ENCODE assay signal across 17 cellular contexts in the genomic region with DNA sequence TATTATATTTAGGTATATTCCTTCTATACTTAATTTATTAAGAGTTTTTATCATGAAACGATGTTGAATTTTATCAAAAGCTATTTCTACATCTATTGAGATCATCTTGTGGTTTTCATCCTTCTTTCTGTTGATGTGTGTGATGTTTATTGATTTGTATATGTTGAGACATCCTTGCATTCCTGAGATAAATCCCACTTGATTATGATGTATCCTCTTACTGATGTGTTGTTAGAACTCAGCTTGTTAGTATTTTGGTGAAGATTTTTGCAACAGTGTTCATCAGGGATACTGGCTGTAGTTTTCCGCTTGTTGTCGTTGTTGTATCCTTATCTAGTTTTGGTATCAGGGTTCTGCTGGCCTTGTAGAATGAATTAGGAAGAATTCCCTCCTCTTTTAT.
DNase-seq lines count a peak whose midpoint lies in the region; ATAC-seq, FAIRE-seq and TF ChIP-seq lines count a peak whose summit lies in the region.
"Had no signal": no experiment of that assay in that cellular context is flagged by ENCODE, and none has a peak within 500 bp of the region (broad histone marks: within the 10 kb centered on the region; RNA-seq: fewer than 3 reads in every experiment).

No MANE protein-coding gene starts in this region.

- peak; percentile 45 for FAIRE-seq in GM19239 (lab: Jason Lieb, UNC)
- FAIRE-seq: GM12891 had no signal

- ATAC-seq in IMR-90 (ENCODE audit: low read depth) = no peak
- ATAC-seq: GM23338 had no signal

- no peak overlapping the region for H2BK20ac ChIP-seq in IMR-90 (ENCODE audit: low read depth, low read length)

- H3K9ac ChIP-seq in IMR-90 (ENCODE audit: low read depth, low read length) = no peak overlapping the region
- H3K9ac ChIP-seq: BLaER1 had no signal

- no TSS peak for BruUV-seq in IMR-90 (replicated peaks; lab: Mats Ljungman, UMichigan)

- no peak overlapping the region for H3K14ac ChIP-seq in IMR-90 (replicated peaks; ENCODE audit: low read depth, low read length)

- no peak overlapping the region for H2AK9ac ChIP-seq in IMR-90 (replicated peaks; ENCODE audit: low read depth, low read length, poor library complexity)

- peak overlapping the region; percentile 31 for H3K27ac Mint-ChIP-seq in progenitor cell of endocrine pancreas
- H3K27ac Mint-ChIP-seq: CD14-positive monocyte; CD4-positive, alpha-beta memory T cell; GM23338 had no signal

- no peak overlapping the region for H4K91ac ChIP-seq in IMR-90 (ENCODE audit: insufficient read depth, low read depth, low read length)

- H3K4me1 Mint-ChIP-seq in progenitor cell of endocrine pancreas (ENCODE audit: low read depth) = no peaks in the 10 kb centered on the region
- H3K4me1 Mint-ChIP-seq: CD14-positive monocyte, GM23338 had no signal

- no peak for TF ChIP-seq RAD21 in IMR-90 (IDR thresholded peaks at IDR 0.05; ENCODE audit: low read length)

- no peak overlapping the region for H3K27ac ChIP-seq in IMR-90 (ENCODE audit: insufficient read depth, low read length)
- H3K27ac ChIP-seq: BLaER1 had no signal

- POLR2A ChIA-PET in IMR-90 (lab: Charles Lee; ENCODE audit: unreplicated experiment) = no interaction called here

- H3K23ac ChIP-seq in IMR-90 (ENCODE audit: low read depth, low read length) = no peak overlapping the region

- no peak overlapping the region for H3K4me3 ChIP-seq in IMR-90 (ENCODE audit: insufficient read depth, low read depth, low read length)
- H3K4me3 ChIP-seq in choroid plexus epithelial cell (ENCODE audit: low read depth, low read length) = no peak overlapping the region
- H3K4me3 ChIP-seq: BLaER1, GM23338 had no signal

- TF ChIP-seq CTCF in IMR-90 (conservative IDR thresholded peaks at IDR 0.05; ENCODE audit: low read depth, low read length) = no peak
- no peak for TF ChIP-seq CTCF in choroid plexus epithelial cell (conservative IDR thresholded peaks at IDR 0.05; ENCODE audit: low read depth, low read length)
- TF ChIP-seq CTCF in progenitor cell of endocrine pancreas (IDR thresholded peaks at IDR 0.05; ENCODE audit: unreplicated experiment) = no peak

- H2AFZ ChIP-seq in IMR-90 (replicated peaks; ENCODE audit: low read length, poor library complexity) = no peak overlapping the region
- H2AFZ ChIP-seq: GM23338 had no signal

- peaks cover 31% of the 10 kb centered on the region for H3K36me3 Mint-ChIP-seq in progenitor cell of endocrine pancreas (ENCODE audit: insufficient read depth)

- no CpG with 5 or more reads among the region's 3 CpGs for WGBS in IMR-90 (ENCODE audit: extremely low coverage in 2 of 2, insufficient read length in 1 of 2), 2 experiments

- no peaks in the 10 kb centered on the region for H4K20me1 ChIP-seq in IMR-90 (ENCODE audit: insufficient read depth, low read length)
- H4K20me1 ChIP-seq: BLaER1 had no signal

- no peaks in the 10 kb centered on the region for H3K36me3 ChIP-seq in IMR-90 (ENCODE audit: control insufficient read depth, insufficient read depth, low read length)

- H3K4me2 ChIP-seq in IMR-90 (ENCODE audit: low read depth, low read length) = no peak overlapping the region
- H3K4me2 ChIP-seq: BLaER1, GM23338 had no signal

- H3K18ac ChIP-seq in IMR-90 (ENCODE audit: low read depth, low read length) = no peak overlapping the region

- no peak overlapping the region for H3K56ac ChIP-seq in IMR-90 (ENCODE audit: extremely low read depth, insufficient read depth, low read length)

- H3K4ac ChIP-seq in IMR-90 (ENCODE audit: low read depth, low read length) = no peak overlapping the region

- H3K27me3 ChIP-seq in IMR-90 (ENCODE audit: control insufficient read depth, insufficient read depth, low read length) = no peaks in the 10 kb centered on the region
- H3K27me3 ChIP-seq: BLaER1 had no signal

- peaks cover 4% of the 10 kb centered on the region; the same call in 1 of the 2 replicates for H3K9me3 ChIP-seq in IMR-90 (ENCODE audit: control insufficient read depth, insufficient read depth, low read length)

- H2BK15ac ChIP-seq in IMR-90 (ENCODE audit: low read depth, low read length) = no peak overlapping the region

- no peak overlapping the region for H2BK120ac ChIP-seq in IMR-90 (ENCODE audit: low read depth, low read length)

- in situ Hi-C loops in IMR-90 (cut with MboI; ENCODE audit: low sequenced_read_pairs) = no loop called here

- no peak overlapping the region for H2AK5ac ChIP-seq in IMR-90 (ENCODE audit: low read depth, low read length)

- H3K4me1 ChIP-seq in IMR-90 (ENCODE audit: control insufficient read depth, insufficient read depth, low read length) = no peaks in the 10 kb centered on the region
- H3K4me1 ChIP-seq: BLaER1 had no signal

- H4K5ac ChIP-seq in IMR-90 (ENCODE audit: low read depth, low read length) = no peak overlapping the region

- H4K8ac ChIP-seq in IMR-90 (ENCODE audit: low read depth in 2 of 2, low read length in 2 of 2) = no peak overlapping the region

- no peak overlapping the region for H2BK5ac ChIP-seq in IMR-90 (ENCODE audit: low read depth, low read length, poor library complexity, severe bottlenecking)

- no peaks in the 10 kb centered on the region; the same call in 1 of the 2 replicates for H3K9me1 ChIP-seq in IMR-90 (ENCODE audit: insufficient read depth, low read length)

- no peaks in the 10 kb centered on the region for H3K27me3 Mint-ChIP-seq in progenitor cell of endocrine pancreas
- H3K27me3 Mint-ChIP-seq: CD4-positive, alpha-beta memory T cell had no signal

- CTCF ChIA-PET in IMR-90 (lab: Yijun Ruan, JAX) = interaction anchor here (0.6 kb wide), 1 partner anchor 9 kb away, joined by 3 read pairs; no protein-coding TSS in a partner anchor

- no peak overlapping the region for H3K4me3 Mint-ChIP-seq in progenitor cell of endocrine pancreas (ENCODE audit: low read depth)
- H3K4me3 Mint-ChIP-seq: CD14-positive monocyte; CD4-positive, alpha-beta memory T cell; GM23338 had no signal

- dilution Hi-C loops in IMR-90 (cut with HindIII; ENCODE audit: low sequenced_read_pairs, unreplicated experiment) = no loop called here

- peaks cover 30% of the 10 kb centered on the region for H3K9me3 Mint-ChIP-seq in progenitor cell of endocrine pancreas (ENCODE audit: low read depth)

- peaks cover 10 to 18% of the 10 kb centered on the region in 2 experiments; a peak in 1 of 4 replicates for H3K79me1 ChIP-seq in IMR-90 (ENCODE audit: low read depth in 1 of 2, low read length in 2 of 2)

- TF ChIP-seq POLR2A in IMR-90 (IDR thresholded peaks at IDR 0.05; ENCODE audit: low read depth, low read length) = no peak

- DNase-seq in GM19239 (ENCODE audit: insufficient read length, low spot score) = no peak
- peak; percentile 39 for DNase-seq in IMR-90
- peak; percentile 46 for DNase-seq in choroid plexus epithelial cell (ENCODE audit: low read depth)
- DNase-seq in progenitor cell of endocrine pancreas (ENCODE audit: low spot score, unreplicated experiment) = no peak
- DNase-seq in NCI-H2196 treated with DMSO at 0.1 percent for 48 hours (lab: John Stamatoyannopoulos, UW; ENCODE audit: unreplicated experiment) = no peak
- no peak for DNase-seq in NCI-H1436 (lab: John Stamatoyannopoulos, UW)
- no peak for DNase-seq in DMS79 (lab: John Stamatoyannopoulos, UW)
- DNase-seq: 8988T; Calu3; CD4-positive, alpha-beta memory T cell; DMS 273 treated with DMSO at 0.1 percent for 48 hours; DMS53; H7 had no signal

- intact Hi-C loops in IMR-90 (cut with micrococcal nuclease) = no loop called here

TF ChIP-seq in IMR-90, 13 proteins besides CTCF, POLR2A, EP300 and RAD21:
- TF ChIP-seq BHLHE40 (IDR thresholded peaks at IDR 0.05; ENCODE audit: low read depth, low read length) = no peak
- no peak for TF ChIP-seq FOS (IDR thresholded peaks at IDR 0.05; ENCODE audit: low read depth, low read length)
- TF ChIP-seq CHD1 (IDR thresholded peaks at IDR 0.05; ENCODE audit: low read depth, low read length) = no peak
- TF ChIP-seq, protein P1, sequence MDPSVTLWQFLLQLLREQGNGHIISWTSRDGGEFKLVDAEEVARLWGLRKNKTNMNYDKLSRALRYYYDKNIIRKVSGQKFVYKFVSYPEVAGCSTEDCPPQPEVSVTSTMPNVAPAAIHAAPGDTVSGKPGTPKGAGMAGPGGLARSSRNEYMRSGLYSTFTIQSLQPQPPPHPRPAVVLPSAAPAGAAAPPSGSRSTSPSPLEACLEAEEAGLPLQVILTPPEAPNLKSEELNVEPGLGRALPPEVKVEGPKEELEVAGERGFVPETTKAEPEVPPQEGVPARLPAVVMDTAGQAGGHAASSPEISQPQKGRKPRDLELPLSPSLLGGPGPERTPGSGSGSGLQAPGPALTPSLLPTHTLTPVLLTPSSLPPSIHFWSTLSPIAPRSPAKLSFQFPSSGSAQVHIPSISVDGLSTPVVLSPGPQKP (IDR thresholded peaks at IDR 0.05; ENCODE audit: borderline replicate concordance, low read depth, low read length) = no peak
- TF ChIP-seq SMC3 (IDR thresholded peaks at IDR 0.05; ENCODE audit: low read depth, low read length) = no peak
- TF ChIP-seq MAZ (IDR thresholded peaks at IDR 0.05; ENCODE audit: borderline replicate concordance, low read depth, low read length) = no peak
- TF ChIP-seq, protein P2, sequence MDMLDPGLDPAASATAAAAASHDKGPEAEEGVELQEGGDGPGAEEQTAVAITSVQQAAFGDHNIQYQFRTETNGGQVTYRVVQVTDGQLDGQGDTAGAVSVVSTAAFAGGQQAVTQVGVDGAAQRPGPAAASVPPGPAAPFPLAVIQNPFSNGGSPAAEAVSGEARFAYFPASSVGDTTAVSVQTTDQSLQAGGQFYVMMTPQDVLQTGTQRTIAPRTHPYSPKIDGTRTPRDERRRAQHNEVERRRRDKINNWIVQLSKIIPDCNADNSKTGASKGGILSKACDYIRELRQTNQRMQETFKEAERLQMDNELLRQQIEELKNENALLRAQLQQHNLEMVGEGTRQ (IDR thresholded peaks at IDR 0.05; ENCODE audit: low read depth, low read length) = no peak
- TF ChIP-seq CEBPB (IDR thresholded peaks at IDR 0.05; ENCODE audit: low read depth, low read length) = no peak
- TF ChIP-seq NFE2L2 (IDR thresholded peaks at IDR 0.05; ENCODE audit: low read depth, low read length) = no peak

Comparison
In these comparisons a context has a peak if more than half of its experiments do, and no peak if none do; other contexts are left out.
1. DNase-seq: peak in IMR-90 (single experiment) and choroid plexus epithelial cell (single experiment); none in GM19239 (single experiment), progenitor cell of endocrine pancreas (single experiment), NCI-H2196 treated with DMSO at 0.1 percent for 48 hours (single experiment), NCI-H1436 (single experiment) and DMS79 (single experiment).